8 cellular contexts compared by ENCODE assay signal in the genomic region with DNA sequence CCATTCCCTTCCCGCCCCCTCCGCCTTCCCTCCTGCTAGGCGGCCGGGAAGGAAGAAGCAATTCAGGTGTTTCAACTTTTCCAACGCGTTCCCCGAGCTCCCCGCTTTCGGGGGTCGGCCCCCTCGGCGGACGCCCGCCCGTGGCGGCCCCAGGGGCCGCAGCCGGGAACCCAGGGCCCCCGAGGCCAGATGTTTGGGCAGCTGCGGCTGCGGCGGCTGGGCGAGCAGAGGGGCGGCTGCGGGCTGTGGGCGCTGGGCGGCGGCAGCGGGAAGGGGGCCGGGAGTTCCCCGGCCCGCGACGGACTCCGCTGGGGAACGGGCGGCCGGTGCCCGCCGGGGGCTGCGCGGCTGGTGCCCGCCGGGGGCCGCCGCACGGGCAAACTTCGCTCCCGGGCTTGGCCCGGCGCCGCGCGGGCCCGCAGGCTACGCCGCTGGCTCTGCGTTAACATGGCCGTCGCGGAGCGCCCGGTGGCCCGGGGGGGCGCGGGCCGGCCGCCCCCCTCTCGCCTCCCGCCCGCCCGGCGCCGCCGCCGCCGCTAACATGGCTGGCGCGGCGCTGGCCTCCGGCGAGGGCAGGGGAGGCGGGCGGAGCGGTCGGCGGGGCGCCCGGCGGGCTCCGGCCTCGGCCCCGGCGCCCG. TPM values are rescaled to one million over a fixed set of nuclear protein-coding genes. Genes with fewer than 3 reads are reported as not detected.
DNase-seq lines count a peak whose midpoint lies in the region; ATAC-seq, FAIRE-seq and TF ChIP-seq lines count a peak whose summit lies in the region.

No MANE protein-coding gene starts in this region.

- DNase-seq in choroid plexus epithelial cell (ENCODE audit: low read depth) (no peak), neuronal stem cell (ENCODE audit: low spot score) (no peak), osteocyte (ENCODE audit: extremely low spot score, unreplicated experiment) (no peak), SW480 (ENCODE audit: low spot score) (no peak), HTR-8/SVneo (ENCODE audit: insufficient read length, low spot score) (no peak)

- no peak overlapping the region for H3K14ac ChIP-seq in neuronal stem cell (ENCODE audit: low read length)

- no peak overlapping the region for H2AK5ac ChIP-seq in neuronal stem cell (ENCODE audit: low read depth, low read length)

- H3K9me3 Mint-ChIP-seq in osteocyte (ENCODE audit: unreplicated experiment) = peaks cover 3% of the 10 kb centered on the region

- H3K4me1 ChIP-seq in neuronal stem cell (ENCODE audit: control insufficient read depth in 2 of 2, insufficient read depth in 1 of 2, low read depth in 1 of 2, low read length in 2 of 2) = peaks cover 0 to 1% of the 10 kb centered on the region in 2 donors

- H2BK15ac ChIP-seq in neuronal stem cell (ENCODE audit: low read length) = no peak overlapping the region

- H3K4me1 Mint-ChIP-seq in osteocyte (ENCODE audit: unreplicated experiment) = peaks cover 8% of the 10 kb centered on the region

- H2BK5ac ChIP-seq in neuronal stem cell (ENCODE audit: low read length) = no peak overlapping the region

- H2AFZ ChIP-seq in neuronal stem cell (ENCODE audit: low read length) = peak overlapping the region; percentile 64

- H3K4me3 Mint-ChIP-seq in osteocyte (ENCODE audit: unreplicated experiment) = no peak overlapping the region

- no peak overlapping the region for H3K4ac ChIP-seq in neuronal stem cell (ENCODE audit: low read length)

- no peaks in the 10 kb centered on the region for H3K79me1 ChIP-seq in neuronal stem cell (ENCODE audit: low read depth, low read length)

- no peak overlapping the region for H3K4me2 ChIP-seq in neuronal stem cell (ENCODE audit: insufficient read depth, low read length, poor library complexity, severe bottlenecking)

- H3K27me3 Mint-ChIP-seq in osteocyte (ENCODE audit: unreplicated experiment) = no peaks in the 10 kb centered on the region

- peaks cover 6% of the 10 kb centered on the region for H3K36me3 Mint-ChIP-seq in osteocyte (ENCODE audit: unreplicated experiment)

- H2BK12ac ChIP-seq in neuronal stem cell (ENCODE audit: low read length) = no peak overlapping the region

- WGBS in neuronal stem cell (ENCODE audit: extremely low coverage in 2 of 2, insufficient read length in 2 of 2, insufficient replicate concordance in 1 of 2), 2 donors = no CpG with 5 or more reads among the region's 95 CpGs

- peak; percentile 13 for ATAC-seq in GM19455 (IDR thresholded peaks at IDR 0.05; ENCODE audit: unreplicated experiment)
- ATAC-seq in HG03442 (IDR thresholded peaks at IDR 0.05; ENCODE audit: unreplicated experiment) = peak; percentile 20

- H3K9ac ChIP-seq in neuronal stem cell (ENCODE audit: low read depth, low read length, poor library complexity) = no peak overlapping the region

- H3K23ac ChIP-seq in neuronal stem cell (ENCODE audit: low read depth, low read length, poor library complexity) = no peak overlapping the region

- no peak for FAIRE-seq in HTR-8/SVneo (lab: Jason Lieb, UNC)

- no peak overlapping the region for H3K27ac Mint-ChIP-seq in osteocyte (ENCODE audit: unreplicated experiment)

- no peak overlapping the region for H4K91ac ChIP-seq in neuronal stem cell (ENCODE audit: low read depth, low read length, poor library complexity)

- TF ChIP-seq CTCF in C4-2B (conservative IDR thresholded peaks at IDR 0.05) = no peak; the same call in 1 of the 2 replicates
- no peak for TF ChIP-seq CTCF in choroid plexus epithelial cell (conservative IDR thresholded peaks at IDR 0.05; ENCODE audit: low read depth, low read length)
- no peak for TF ChIP-seq CTCF in osteocyte (IDR thresholded peaks at IDR 0.05)

- no peak overlapping the region for H2BK120ac ChIP-seq in neuronal stem cell (ENCODE audit: low read depth, low read length)

- peak overlapping the region; percentile 64 for H3K18ac ChIP-seq in neuronal stem cell (ENCODE audit: low read length)

- no peak overlapping the region for H4K8ac ChIP-seq in neuronal stem cell (ENCODE audit: low read depth, low read length)

- H3K27me3 ChIP-seq in neuronal stem cell (ENCODE audit: control insufficient read depth in 3 of 3, insufficient read depth in 3 of 3, low read depth in 1 of 3, low read length in 3 of 3) = peaks cover 0 to 2% (median 0%) of the 10 kb centered on the region in 3 experiments

- peaks cover 5 to 36% of the 10 kb centered on the region in 2 donors for H3K36me3 ChIP-seq in neuronal stem cell (replicated peaks in 1 of 2; ENCODE audit: control insufficient read depth in 2 of 2, insufficient read depth in 2 of 2, low read length in 2 of 2)

- no peaks in the 10 kb centered on the region for H3K9me3 ChIP-seq in neuronal stem cell (replicated peaks in 1 of 2; ENCODE audit: control insufficient read depth in 2 of 2, insufficient read depth in 1 of 2, low read depth in 1 of 2, low read length in 2 of 2)

- H3K4me3 ChIP-seq in choroid plexus epithelial cell (ENCODE audit: low read depth, low read length) (peak overlapping the region; percentile 66), neuronal stem cell (ENCODE audit: low read length in 2 of 2) (peak overlapping the region; percentile 49 to 89)

- H3K27ac ChIP-seq in C4-2B (peak overlapping the region; percentile 94), neuronal stem cell (replicated peaks; ENCODE audit: low read length) (peak overlapping the region; percentile 69)

RNA-seq across cellular contexts. Expression of a gene that starts 0.5 kb away (rescaled TPM):
- polyA plus RNA-seq in neuronal stem cell (2013, experiment 1 of 2) = 241 TPM
- polyA plus RNA-seq in neuronal stem cell (2013, experiment 2 of 2) = 235 TPM
- 26.8 and 31.6 TPM in 2 replicates for total RNA-seq in osteocyte
